Comparison of ENCODE assay signal across 1 cellular context in the genomic region with DNA sequence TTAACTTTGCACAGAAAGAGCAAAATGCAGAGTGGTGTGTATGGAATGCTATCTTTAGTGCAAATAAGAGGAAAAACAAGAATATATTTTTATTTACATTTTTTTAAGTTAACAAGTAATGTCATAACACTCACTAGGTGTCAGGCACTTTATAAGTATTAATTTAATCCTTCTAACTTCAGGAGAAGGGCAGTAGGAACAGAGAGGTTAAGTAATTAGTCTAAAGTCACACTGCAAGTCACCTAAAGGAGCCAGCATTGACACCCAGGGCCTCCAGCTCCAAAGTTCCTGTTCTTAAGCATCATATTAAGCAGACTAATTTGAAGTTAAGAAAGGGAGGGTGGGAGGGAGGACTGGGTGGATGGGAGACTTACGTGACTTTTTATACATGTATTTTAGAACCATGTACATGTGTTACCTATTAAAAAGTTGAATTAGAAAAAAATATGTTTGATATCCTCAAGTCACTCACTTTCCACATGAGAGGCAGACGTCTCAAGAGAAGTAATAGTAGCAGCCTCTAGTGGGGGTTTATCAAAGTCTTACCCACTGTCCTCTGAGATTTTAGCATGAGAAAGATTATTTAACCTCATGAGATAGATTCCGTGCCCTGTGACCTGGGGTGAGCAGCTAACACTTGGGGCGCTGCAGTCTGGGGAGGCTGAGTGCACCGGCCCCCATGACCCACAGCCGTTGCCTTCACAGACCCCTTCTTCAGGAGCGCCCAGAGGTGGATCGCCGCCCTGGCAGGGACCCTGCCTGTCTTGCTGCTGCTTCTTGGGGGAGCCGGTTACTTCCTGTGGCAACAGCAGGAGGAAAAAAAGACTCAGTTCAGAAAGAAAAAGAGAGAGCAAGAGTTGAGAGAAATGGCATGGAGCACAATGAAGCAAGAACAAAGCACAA.
A peak's percentile ranks its signal among the peaks of the same experiment; 100 is the strongest.
TF ChIP-seq lines count a peak whose summit lies in the region.

No MANE protein-coding gene starts in this region.

TF ChIP-seq in HepG2, 621 proteins besides CTCF, POLR2A, EP300 and RAD21:
- TF ChIP-seq ZFAT (CRISPR knock-in tag; conservative IDR thresholded peaks at IDR 0.05) (no peak), ZBTB20 (CRISPR knock-in tag; IDR thresholded peaks at IDR 0.05; ENCODE audit: borderline replicate concordance, low read depth) (no peak), ELF3 (CRISPR knock-in tag; IDR thresholded peaks at IDR 0.05) (no peak), SOX13 (IDR thresholded peaks at IDR 0.05) (no peak), SOX13 (CRISPR knock-in tag; conservative IDR thresholded peaks at IDR 0.05 in 1 of 2, IDR thresholded peaks at IDR 0.05 in 1 of 2) (peak in 1 of 2 experiments; percentile 22; a peak in 1 of 4 replicates), TCF7 (IDR thresholded peaks at IDR 0.05; ENCODE audit: low read depth) (no peak), ZBTB21 (CRISPR knock-in tag; IDR thresholded peaks at IDR 0.05) (no peak)
